1 cellular context compared by ENCODE assay signal in genomic region chr14:20659813-20660395, GRCh38.
A peak's percentile ranks its signal among the peaks of the same experiment; 100 is the strongest.
TF ChIP-seq lines count a peak whose summit lies in the region.

No MANE protein-coding gene starts in this region.

TF ChIP-seq in H1, 55 proteins besides CTCF, POLR2A, EP300 and RAD21:
- TF ChIP-seq SIN3A (conservative IDR thresholded peaks at IDR 0.05 in 1 of 2, IDR thresholded peaks at IDR 0.05 in 1 of 2; ENCODE audit: low read depth in 1 of 2, low read length in 2 of 2) (no peak), YY1 (IDR thresholded peaks at IDR 0.05; ENCODE audit: low read depth, low read length) (no peak), TBP (IDR thresholded peaks at IDR 0.05; ENCODE audit: low read depth, low read length) (peak; percentile 94), EGR1 (IDR thresholded peaks at IDR 0.05; ENCODE audit: borderline replicate concordance, low read depth, low read length) (no peak), GTF2F1 (IDR thresholded peaks at IDR 0.05; ENCODE audit: borderline replicate concordance, low read depth, low read length) (no peak), E2F6 (IDR thresholded peaks at IDR 0.05) (no peak), USF2 (IDR thresholded peaks at IDR 0.05; ENCODE audit: low read length) (no peak), MAFK (IDR thresholded peaks at IDR 0.05; ENCODE audit: low read depth, low read length) (no peak), CHD2 (IDR thresholded peaks at IDR 0.05; ENCODE audit: low read length) (no peak)
